Comparison of ENCODE assay signal across 8 cellular contexts in genomic region chr7:66921918-66922486, GRCh38. TPM values are rescaled to one million over a fixed set of nuclear protein-coding genes. Genes with fewer than 3 reads are reported as not detected.
DNase-seq lines count a peak whose midpoint lies in the region; ATAC-seq and TF ChIP-seq lines count a peak whose summit lies in the region.

No MANE protein-coding gene starts in this region.

- H3K9me3 Mint-ChIP-seq in T-cell = no peaks in the 10 kb centered on the region

- TF ChIP-seq CTCF in coronary artery (IDR thresholded peaks at IDR 0.05) = no peak

- H3K4me3 Mint-ChIP-seq in T-cell = peak overlapping the region; percentile 88 to 98 (median 96)

- H3K4me1 ChIP-seq in muscle layer of duodenum (ENCODE audit: control insufficient read depth in 1 of 2, insufficient read depth in 2 of 2, low read length in 2 of 2) (peaks cover 0 to 39% of the 10 kb centered on the region in 2 donors), aorta (ENCODE audit: control insufficient read depth in 1 of 2, insufficient read depth in 2 of 2, low read length in 2 of 2) (peaks cover 0 to 21% of the 10 kb centered on the region in 2 donors)

- POLR2A ChIA-PET in T-cell (lab: Charles Lee) = interaction anchor here (0.5 to 2.0 kb wide), 5 partner anchors 68 to 176 kb away, joined by 3 to 10 read pairs (median 7); partner anchors contain the start of gene SBDS (in 1 of the 2)

- no peaks in the 10 kb centered on the region for H3K9me3 ChIP-seq in muscle layer of duodenum (ENCODE audit: control insufficient read depth in 1 of 2, low read length in 2 of 2)
- H3K9me3 ChIP-seq in aorta (ENCODE audit: control insufficient read depth, low read length) = no peaks in the 10 kb centered on the region

- CTCF ChIA-PET in T-cell (lab: Charles Lee) = interaction anchor here in 1 of 2 donors (0.7 to 1.6 kb wide), 2 partner anchors 19 to 77 kb away, joined by 3 to 6 read pairs; no protein-coding TSS in a partner anchor

- peak overlapping the region; percentile 72 to 93 for H3K27ac ChIP-seq in coronary artery
- peak overlapping the region; percentile 86 for H3K27ac ChIP-seq in muscle layer of duodenum (ENCODE audit: low read length)
- H3K27ac ChIP-seq in aorta (ENCODE audit: low read depth in 1 of 2, low read length in 2 of 2) = peak overlapping the region in 1 of 2 donors; percentile 14

- peaks cover 45 to 51% (median 50%) of the 10 kb centered on the region in 3 donors for H3K4me1 Mint-ChIP-seq in T-cell

- WGBS in aorta, 2 donors = 16 to 18% methylated on average over 15 of the region's 15 CpGs

- H3K4me3 ChIP-seq in coronary artery (peak overlapping the region; percentile 100), muscle layer of duodenum (ENCODE audit: low read depth in 1 of 2, low read length in 2 of 2) (peak overlapping the region; percentile 96), aorta (ENCODE audit: low read length in 2 of 2) (peak overlapping the region; percentile 89 to 94)

- H3K36me3 Mint-ChIP-seq in T-cell = peaks cover 11% of the 10 kb centered on the region

- no peaks in the 10 kb centered on the region for H3K27me3 ChIP-seq in muscle layer of duodenum (ENCODE audit: low read depth, low read length)
- H3K27me3 ChIP-seq in aorta (ENCODE audit: control insufficient read depth in 1 of 2, insufficient read depth in 2 of 2, low read length in 1 of 2) = no peaks in the 10 kb centered on the region

- H3K36me3 ChIP-seq in muscle layer of duodenum (ENCODE audit: control insufficient read depth in 1 of 2, insufficient read depth in 2 of 2, low read length in 2 of 2) = no peaks in the 10 kb centered on the region
- no peaks in the 10 kb centered on the region for H3K36me3 ChIP-seq in aorta (ENCODE audit: control insufficient read depth in 1 of 2, insufficient read depth in 2 of 2, low read length in 1 of 2)

- peak overlapping the region; percentile 94 to 96 for H3K27ac Mint-ChIP-seq in T-cell

- H3K27me3 Mint-ChIP-seq in T-cell = no peaks in the 10 kb centered on the region

- ATAC-seq in HG03159 (IDR thresholded peaks at IDR 0.05; ENCODE audit: unreplicated experiment) (peak; percentile 27), T-cell (replicated peaks in 1 of 4) (peak in 3 of 4 experiments; percentile 35 to 40 (median 35)), aorta (ENCODE audit: low FRiP score) (no peak)

- intact Hi-C loops in aorta (cut with DNase I) = no loop called here

- DNase-seq in activated gamma-delta T cell treated with Interleukin-2 at 50 U/mL for 16 hours (peak; percentile 19), activated gamma-delta T cell (lab: John Stamatoyannopoulos, UW) (no peak), T-cell (peak in 28 of 34 experiments; percentile 2 to 47 (median 22)), coronary artery (ENCODE audit: low spot score) (no peak), aorta (no peak), SHP77 (lab: John Stamatoyannopoulos, UW) (no peak)

RNA-seq across cellular contexts. Expression of gene TMEM248, which starts 1.0 kb away (rescaled TPM):
- total RNA-seq in T-cell = 10 to 100 TPM; 79.0 to 97.6 (median 91.9) TPM
- total RNA-seq in aorta = 100 to 1,000 TPM in 1 of 2 donors, 10 to 100 TPM in 1; 82.7 to 101 TPM
- polyA plus RNA-seq in aorta = 10 to 100 TPM; 24.2 to 44.0 TPM

Comparison
In these comparisons a context has a peak if more than half of its experiments do, and no peak if none do; other contexts are left out.
1. DNase-seq: peak in activated gamma-delta T cell treated with Interleukin-2 at 50 U/mL for 16 hours (single experiment) and T-cell (28 of 34); none in activated gamma-delta T cell (single experiment), coronary artery (single experiment), aorta (0 of 2) and SHP77 (0 of 2).
2. Peak in every context shown above with its lines, with median percentiles within 50 percentile points of each other: H3K4me3 ChIP-seq.